In the genomic region with DNA sequence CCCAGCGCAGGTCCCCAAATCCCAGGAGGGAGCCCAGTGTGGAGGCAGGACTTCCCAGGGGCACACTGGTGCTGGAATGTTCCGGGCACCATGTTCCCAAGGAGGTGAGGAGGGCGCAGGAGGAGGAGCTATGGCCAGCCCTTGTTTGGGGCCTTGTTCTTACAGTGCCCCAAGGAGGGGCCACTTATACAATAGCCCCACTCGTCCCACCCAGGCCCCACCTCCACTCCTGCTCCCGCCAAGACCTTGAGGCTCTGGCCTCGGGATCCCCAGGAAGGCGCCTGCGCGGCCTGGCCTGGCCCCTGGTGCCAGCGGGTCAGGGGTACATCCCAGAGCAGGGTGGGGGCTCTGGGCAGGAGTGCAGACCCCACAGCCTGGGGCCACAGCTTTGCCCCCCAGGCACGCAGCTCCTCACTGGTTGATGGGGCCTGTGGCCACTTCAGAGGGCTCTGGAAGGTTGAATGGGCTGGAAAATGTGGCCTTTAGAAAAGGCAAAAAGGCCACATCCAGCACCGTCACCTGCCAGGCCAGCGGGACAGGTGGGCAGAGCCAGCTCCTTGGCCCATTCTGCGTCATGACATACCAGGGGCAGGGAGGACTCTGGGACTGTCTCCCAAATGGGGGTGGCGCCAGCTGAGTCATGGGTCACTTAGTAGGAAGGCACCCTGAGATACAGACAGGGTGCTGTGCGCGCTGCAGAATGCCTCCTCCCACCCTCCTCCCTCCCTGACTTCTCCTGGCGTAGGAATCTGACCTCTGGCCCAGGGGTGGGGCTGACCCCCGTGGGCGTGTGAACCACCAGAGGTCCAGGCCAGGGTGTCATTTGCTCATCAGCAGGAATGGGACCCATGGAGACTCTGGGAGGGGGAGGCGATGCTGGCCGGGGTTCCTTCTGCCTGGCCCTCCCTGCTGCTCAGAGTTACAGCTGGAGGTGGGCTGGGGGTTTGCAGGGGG, we compare ENCODE assay signal across 1 cellular context.
A peak's percentile ranks its signal among the peaks of the same experiment; 100 is the strongest.
TF ChIP-seq lines count a peak whose summit lies in the region.

No MANE protein-coding gene starts in this region.

TF ChIP-seq in HepG2, 621 proteins besides CTCF, POLR2A, EP300 and RAD21 (continues in another document):
- TF ChIP-seq ZFP36 (IDR thresholded peaks at IDR 0.05; ENCODE audit: borderline replicate concordance, low read depth, low read length, partially characterized antibody) = no peak
- TF ChIP-seq, protein P1, sequence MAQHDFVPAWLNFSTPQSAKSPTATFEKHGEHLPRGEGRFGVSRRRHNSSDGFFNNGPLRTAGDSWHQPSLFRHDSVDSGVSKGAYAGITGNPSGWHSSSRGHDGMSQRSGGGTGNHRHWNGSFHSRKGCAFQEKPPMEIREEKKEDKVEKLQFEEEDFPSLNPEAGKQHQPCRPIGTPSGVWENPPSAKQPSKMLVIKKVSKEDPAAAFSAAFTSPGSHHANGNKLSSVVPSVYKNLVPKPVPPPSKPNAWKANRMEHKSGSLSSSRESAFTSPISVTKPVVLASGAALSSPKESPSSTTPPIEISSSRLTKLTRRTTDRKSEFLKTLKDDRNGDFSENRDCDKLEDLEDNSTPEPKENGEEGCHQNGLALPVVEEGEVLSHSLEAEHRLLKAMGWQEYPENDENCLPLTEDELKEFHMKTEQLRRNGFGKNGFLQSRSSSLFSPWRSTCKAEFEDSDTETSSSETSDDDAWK (CRISPR knock-in tag; IDR thresholded peaks at IDR 0.05) = no peak
- no peak for TF ChIP-seq GTF2F1 (IDR thresholded peaks at IDR 0.05; ENCODE audit: low read length)
- TF ChIP-seq TEAD3 (CRISPR knock-in tag; optimal IDR thresholded peaks at IDR 0.05; ENCODE audit: borderline replicate concordance) = peak; percentile 41
- TF ChIP-seq, protein P2, sequence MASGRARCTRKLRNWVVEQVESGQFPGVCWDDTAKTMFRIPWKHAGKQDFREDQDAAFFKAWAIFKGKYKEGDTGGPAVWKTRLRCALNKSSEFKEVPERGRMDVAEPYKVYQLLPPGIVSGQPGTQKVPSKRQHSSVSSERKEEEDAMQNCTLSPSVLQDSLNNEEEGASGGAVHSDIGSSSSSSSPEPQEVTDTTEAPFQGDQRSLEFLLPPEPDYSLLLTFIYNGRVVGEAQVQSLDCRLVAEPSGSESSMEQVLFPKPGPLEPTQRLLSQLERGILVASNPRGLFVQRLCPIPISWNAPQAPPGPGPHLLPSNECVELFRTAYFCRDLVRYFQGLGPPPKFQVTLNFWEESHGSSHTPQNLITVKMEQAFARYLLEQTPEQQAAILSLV (CRISPR knock-in tag; IDR thresholded peaks at IDR 0.05; ENCODE audit: borderline replicate concordance) = no peak
- TF ChIP-seq, protein P3, sequence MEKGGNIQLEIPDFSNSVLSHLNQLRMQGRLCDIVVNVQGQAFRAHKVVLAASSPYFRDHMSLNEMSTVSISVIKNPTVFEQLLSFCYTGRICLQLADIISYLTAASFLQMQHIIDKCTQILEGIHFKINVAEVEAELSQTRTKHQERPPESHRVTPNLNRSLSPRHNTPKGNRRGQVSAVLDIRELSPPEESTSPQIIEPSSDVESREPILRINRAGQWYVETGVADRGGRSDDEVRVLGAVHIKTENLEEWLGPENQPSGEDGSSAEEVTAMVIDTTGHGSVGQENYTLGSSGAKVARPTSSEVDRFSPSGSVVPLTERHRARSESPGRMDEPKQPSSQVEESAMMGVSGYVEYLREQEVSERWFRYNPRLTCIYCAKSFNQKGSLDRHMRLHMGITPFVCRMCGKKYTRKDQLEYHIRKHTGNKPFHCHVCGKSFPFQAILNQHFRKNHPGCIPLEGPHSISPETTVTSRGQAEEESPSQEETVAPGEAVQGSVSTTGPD (CRISPR knock-in tag; IDR thresholded peaks at IDR 0.05) = 0 out of 2 replicates have a peak, but pooled peaks have one; percentile 18
- no peak for TF ChIP-seq SRSF1 (optimal IDR thresholded peaks at IDR 0.05; ENCODE audit: low read depth, low read length)
- TF ChIP-seq LCORL (IDR thresholded peaks at IDR 0.05) = no peak
- TF ChIP-seq LCORL (CRISPR knock-in tag; IDR thresholded peaks at IDR 0.05) = peak; percentile 87
- TF ChIP-seq ZNF670 (CRISPR knock-in tag; IDR thresholded peaks at IDR 0.05; ENCODE audit: borderline replicate concordance) = no peak
- TF ChIP-seq, protein P4, sequence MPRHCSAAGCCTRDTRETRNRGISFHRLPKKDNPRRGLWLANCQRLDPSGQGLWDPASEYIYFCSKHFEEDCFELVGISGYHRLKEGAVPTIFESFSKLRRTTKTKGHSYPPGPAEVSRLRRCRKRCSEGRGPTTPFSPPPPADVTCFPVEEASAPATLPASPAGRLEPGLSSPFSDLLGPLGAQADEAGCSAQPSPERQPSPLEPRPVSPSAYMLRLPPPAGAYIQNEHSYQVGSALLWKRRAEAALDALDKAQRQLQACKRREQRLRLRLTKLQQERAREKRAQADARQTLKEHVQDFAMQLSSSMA (CRISPR knock-in tag; IDR thresholded peaks at IDR 0.05) = no peak
- TF ChIP-seq, protein P5, sequence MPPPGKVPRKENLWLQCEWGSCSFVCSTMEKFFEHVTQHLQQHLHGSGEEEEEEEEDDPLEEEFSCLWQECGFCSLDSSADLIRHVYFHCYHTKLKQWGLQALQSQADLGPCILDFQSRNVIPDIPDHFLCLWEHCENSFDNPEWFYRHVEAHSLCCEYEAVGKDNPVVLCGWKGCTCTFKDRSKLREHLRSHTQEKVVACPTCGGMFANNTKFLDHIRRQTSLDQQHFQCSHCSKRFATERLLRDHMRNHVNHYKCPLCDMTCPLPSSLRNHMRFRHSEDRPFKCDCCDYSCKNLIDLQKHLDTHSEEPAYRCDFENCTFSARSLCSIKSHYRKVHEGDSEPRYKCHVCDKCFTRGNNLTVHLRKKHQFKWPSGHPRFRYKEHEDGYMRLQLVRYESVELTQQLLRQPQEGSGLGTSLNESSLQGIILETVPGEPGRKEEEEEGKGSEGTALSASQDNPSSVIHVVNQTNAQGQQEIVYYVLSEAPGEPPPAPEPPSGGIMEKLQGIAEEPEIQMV (CRISPR knock-in tag; IDR thresholded peaks at IDR 0.05; ENCODE audit: low read depth) = peak; percentile 51; the same call in 1 of the 2 replicates
- TF ChIP-seq, protein P6, sequence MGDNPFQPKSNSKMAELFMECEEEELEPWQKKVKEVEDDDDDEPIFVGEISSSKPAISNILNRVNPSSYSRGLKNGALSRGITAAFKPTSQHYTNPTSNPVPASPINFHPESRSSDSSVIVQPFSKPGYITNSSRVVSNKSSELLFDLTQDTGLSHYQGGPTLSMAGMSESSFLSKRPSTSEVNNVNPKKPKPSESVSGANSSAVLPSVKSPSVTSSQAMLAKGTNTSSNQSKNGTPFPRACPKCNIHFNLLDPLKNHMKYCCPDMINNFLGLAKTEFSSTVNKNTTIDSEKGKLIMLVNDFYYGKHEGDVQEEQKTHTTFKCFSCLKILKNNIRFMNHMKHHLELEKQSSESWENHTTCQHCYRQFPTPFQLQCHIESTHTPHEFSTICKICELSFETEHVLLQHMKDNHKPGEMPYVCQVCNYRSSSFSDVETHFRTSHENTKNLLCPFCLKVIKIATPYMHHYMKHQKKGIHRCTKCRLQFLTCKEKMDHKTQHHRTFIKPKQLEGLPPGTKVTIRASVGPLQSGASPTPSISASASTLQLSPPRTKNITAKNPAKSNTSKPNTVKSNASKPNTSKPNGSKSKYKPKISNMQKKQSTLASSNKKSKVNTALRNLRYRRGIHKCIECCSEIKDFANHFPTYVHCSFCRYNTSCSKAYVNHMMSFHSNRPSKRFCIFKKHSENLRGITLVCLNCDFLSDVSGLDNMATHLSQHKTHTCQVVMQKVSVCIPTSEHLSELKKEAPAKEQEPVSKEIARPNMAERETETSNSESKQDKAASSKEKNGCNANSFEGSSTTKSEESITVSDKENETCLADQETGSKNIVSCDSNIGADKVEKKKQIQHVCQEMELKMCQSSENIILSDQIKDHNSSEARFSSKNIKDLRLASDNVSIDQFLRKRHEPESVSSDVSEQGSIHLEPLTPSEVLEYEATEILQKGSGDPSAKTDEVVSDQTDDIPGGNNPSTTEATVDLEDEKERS (CRISPR knock-in tag; IDR thresholded peaks at IDR 0.05) = peak; percentile 63; the same call in 1 of the 2 replicates
- TF ChIP-seq, protein P7, sequence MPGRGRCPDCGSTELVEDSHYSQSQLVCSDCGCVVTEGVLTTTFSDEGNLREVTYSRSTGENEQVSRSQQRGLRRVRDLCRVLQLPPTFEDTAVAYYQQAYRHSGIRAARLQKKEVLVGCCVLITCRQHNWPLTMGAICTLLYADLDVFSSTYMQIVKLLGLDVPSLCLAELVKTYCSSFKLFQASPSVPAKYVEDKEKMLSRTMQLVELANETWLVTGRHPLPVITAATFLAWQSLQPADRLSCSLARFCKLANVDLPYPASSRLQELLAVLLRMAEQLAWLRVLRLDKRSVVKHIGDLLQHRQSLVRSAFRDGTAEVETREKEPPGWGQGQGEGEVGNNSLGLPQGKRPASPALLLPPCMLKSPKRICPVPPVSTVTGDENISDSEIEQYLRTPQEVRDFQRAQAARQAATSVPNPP (CRISPR knock-in tag; IDR thresholded peaks at IDR 0.05) = no peak
- TF ChIP-seq ZNF619 (CRISPR knock-in tag; IDR thresholded peaks at IDR 0.05) = 0 out of 2 replicates have a peak, but pooled peaks have one; percentile 10
- TF ChIP-seq, protein P8, sequence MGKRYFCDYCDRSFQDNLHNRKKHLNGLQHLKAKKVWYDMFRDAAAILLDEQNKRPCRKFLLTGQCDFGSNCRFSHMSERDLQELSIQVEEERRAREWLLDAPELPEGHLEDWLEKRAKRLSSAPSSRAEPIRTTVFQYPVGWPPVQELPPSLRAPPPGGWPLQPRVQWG (CRISPR knock-in tag; IDR thresholded peaks at IDR 0.05; ENCODE audit: borderline replicate concordance, low read depth) = no peak
- TF ChIP-seq, protein P9, sequence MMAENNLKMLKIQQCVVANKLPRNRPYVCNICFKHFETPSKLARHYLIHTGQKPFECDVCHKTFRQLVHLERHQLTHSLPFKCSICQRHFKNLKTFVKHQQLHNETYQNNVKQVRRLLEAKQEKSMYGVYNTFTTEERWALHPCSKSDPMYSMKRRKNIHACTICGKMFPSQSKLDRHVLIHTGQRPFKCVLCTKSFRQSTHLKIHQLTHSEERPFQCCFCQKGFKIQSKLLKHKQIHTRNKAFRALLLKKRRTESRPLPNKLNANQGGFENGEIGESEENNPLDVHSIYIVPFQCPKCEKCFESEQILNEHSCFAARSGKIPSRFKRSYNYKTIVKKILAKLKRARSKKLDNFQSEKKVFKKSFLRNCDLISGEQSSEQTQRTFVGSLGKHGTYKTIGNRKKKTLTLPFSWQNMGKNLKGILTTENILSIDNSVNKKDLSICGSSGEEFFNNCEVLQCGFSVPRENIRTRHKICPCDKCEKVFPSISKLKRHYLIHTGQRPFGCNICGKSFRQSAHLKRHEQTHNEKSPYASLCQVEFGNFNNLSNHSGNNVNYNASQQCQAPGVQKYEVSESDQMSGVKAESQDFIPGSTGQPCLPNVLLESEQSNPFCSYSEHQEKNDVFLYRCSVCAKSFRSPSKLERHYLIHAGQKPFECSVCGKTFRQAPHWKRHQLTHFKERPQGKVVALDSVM (CRISPR knock-in tag; IDR thresholded peaks at IDR 0.05) = peak; percentile 66; the same call in 1 of the 2 replicates
- TF ChIP-seq SRY (CRISPR knock-in tag; IDR thresholded peaks at IDR 0.05) = no peak; the same call in 1 of the 2 replicates
- no peak for TF ChIP-seq ONECUT2 (CRISPR knock-in tag; IDR thresholded peaks at IDR 0.05)
- TF ChIP-seq CHD4 (IDR thresholded peaks at IDR 0.05; ENCODE audit: borderline replicate concordance, low read length) = no peak
- no peak for TF ChIP-seq ZNF253 (CRISPR knock-in tag; IDR thresholded peaks at IDR 0.05; ENCODE audit: borderline replicate concordance)
- TF ChIP-seq TAF15 (IDR thresholded peaks at IDR 0.05; ENCODE audit: low read depth, low read length, poor library complexity, severe bottlenecking) = no peak
- peak; percentile 71; the same call in 1 of the 2 replicates for TF ChIP-seq PHF21A (CRISPR knock-in tag; IDR thresholded peaks at IDR 0.05)
- no peak for TF ChIP-seq CEBPG (CRISPR knock-in tag; IDR thresholded peaks at IDR 0.05)
- 0 out of 2 replicates have a peak, but pooled peaks have one; percentile 22 for TF ChIP-seq MEIS1 (CRISPR knock-in tag; IDR thresholded peaks at IDR 0.05; ENCODE audit: borderline replicate concordance)
- TF ChIP-seq, protein P10, sequence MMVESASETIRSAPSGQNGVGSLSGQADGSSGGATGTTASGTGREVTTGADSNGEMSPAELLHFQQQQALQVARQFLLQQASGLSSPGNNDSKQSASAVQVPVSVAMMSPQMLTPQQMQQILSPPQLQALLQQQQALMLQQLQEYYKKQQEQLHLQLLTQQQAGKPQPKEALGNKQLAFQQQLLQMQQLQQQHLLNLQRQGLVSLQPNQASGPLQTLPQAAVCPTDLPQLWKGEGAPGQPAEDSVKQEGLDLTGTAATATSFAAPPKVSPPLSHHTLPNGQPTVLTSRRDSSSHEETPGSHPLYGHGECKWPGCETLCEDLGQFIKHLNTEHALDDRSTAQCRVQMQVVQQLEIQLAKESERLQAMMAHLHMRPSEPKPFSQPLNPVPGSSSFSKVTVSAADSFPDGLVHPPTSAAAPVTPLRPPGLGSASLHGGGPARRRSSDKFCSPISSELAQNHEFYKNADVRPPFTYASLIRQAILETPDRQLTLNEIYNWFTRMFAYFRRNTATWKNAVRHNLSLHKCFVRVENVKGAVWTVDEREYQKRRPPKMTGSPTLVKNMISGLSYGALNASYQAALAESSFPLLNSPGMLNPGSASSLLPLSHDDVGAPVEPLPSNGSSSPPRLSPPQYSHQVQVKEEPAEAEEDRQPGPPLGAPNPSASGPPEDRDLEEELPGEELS (CRISPR knock-in tag; IDR thresholded peaks at IDR 0.05) = 0 out of 2 replicates have a peak, but pooled peaks have one; percentile 42
- TF ChIP-seq PPARG (CRISPR knock-in tag; conservative IDR thresholded peaks at IDR 0.05) = 0 out of 2 replicates have a peak, but pooled peaks have one; percentile 18
- no peak for TF ChIP-seq SOX5 (CRISPR knock-in tag; IDR thresholded peaks at IDR 0.05; ENCODE audit: borderline replicate concordance)
- TF ChIP-seq, protein P11, sequence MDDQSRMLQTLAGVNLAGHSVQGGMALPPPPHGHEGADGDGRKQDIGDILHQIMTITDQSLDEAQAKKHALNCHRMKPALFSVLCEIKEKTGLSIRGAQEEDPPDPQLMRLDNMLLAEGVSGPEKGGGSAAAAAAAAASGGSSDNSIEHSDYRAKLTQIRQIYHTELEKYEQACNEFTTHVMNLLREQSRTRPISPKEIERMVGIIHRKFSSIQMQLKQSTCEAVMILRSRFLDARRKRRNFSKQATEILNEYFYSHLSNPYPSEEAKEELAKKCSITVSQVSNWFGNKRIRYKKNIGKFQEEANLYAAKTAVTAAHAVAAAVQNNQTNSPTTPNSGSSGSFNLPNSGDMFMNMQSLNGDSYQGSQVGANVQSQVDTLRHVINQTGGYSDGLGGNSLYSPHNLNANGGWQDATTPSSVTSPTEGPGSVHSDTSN (CRISPR knock-in tag; IDR thresholded peaks at IDR 0.05; ENCODE audit: borderline replicate concordance) = no peak
- no peak for TF ChIP-seq RFX3 (CRISPR knock-in tag; IDR thresholded peaks at IDR 0.05)
- 0 out of 2 replicates have a peak, but pooled peaks have one; percentile 29 for TF ChIP-seq MEF2D (CRISPR knock-in tag; IDR thresholded peaks at IDR 0.05)
- no peak for TF ChIP-seq CBX2 (IDR thresholded peaks at IDR 0.05; ENCODE audit: low read depth, low read length)
- TF ChIP-seq CBX2 (CRISPR knock-in tag; IDR thresholded peaks at IDR 0.05; ENCODE audit: low read depth) = no peak
- no peak for TF ChIP-seq DMAP1 (CRISPR knock-in tag; IDR thresholded peaks at IDR 0.05)
- no peak for TF ChIP-seq IKZF1 (IDR thresholded peaks at IDR 0.05)
- TF ChIP-seq ZNF761 (CRISPR knock-in tag; conservative IDR thresholded peaks at IDR 0.05) = no peak
